ENCODE assay signal across 1 cellular context in genomic region chr16:49844399-49844798, GRCh38.
TF ChIP-seq lines count a peak whose summit lies in the region.

No MANE protein-coding gene starts in this region.

TF ChIP-seq in GM23338, 12 proteins besides CTCF, POLR2A, EP300 and RAD21:
- TF ChIP-seq, protein P1, sequence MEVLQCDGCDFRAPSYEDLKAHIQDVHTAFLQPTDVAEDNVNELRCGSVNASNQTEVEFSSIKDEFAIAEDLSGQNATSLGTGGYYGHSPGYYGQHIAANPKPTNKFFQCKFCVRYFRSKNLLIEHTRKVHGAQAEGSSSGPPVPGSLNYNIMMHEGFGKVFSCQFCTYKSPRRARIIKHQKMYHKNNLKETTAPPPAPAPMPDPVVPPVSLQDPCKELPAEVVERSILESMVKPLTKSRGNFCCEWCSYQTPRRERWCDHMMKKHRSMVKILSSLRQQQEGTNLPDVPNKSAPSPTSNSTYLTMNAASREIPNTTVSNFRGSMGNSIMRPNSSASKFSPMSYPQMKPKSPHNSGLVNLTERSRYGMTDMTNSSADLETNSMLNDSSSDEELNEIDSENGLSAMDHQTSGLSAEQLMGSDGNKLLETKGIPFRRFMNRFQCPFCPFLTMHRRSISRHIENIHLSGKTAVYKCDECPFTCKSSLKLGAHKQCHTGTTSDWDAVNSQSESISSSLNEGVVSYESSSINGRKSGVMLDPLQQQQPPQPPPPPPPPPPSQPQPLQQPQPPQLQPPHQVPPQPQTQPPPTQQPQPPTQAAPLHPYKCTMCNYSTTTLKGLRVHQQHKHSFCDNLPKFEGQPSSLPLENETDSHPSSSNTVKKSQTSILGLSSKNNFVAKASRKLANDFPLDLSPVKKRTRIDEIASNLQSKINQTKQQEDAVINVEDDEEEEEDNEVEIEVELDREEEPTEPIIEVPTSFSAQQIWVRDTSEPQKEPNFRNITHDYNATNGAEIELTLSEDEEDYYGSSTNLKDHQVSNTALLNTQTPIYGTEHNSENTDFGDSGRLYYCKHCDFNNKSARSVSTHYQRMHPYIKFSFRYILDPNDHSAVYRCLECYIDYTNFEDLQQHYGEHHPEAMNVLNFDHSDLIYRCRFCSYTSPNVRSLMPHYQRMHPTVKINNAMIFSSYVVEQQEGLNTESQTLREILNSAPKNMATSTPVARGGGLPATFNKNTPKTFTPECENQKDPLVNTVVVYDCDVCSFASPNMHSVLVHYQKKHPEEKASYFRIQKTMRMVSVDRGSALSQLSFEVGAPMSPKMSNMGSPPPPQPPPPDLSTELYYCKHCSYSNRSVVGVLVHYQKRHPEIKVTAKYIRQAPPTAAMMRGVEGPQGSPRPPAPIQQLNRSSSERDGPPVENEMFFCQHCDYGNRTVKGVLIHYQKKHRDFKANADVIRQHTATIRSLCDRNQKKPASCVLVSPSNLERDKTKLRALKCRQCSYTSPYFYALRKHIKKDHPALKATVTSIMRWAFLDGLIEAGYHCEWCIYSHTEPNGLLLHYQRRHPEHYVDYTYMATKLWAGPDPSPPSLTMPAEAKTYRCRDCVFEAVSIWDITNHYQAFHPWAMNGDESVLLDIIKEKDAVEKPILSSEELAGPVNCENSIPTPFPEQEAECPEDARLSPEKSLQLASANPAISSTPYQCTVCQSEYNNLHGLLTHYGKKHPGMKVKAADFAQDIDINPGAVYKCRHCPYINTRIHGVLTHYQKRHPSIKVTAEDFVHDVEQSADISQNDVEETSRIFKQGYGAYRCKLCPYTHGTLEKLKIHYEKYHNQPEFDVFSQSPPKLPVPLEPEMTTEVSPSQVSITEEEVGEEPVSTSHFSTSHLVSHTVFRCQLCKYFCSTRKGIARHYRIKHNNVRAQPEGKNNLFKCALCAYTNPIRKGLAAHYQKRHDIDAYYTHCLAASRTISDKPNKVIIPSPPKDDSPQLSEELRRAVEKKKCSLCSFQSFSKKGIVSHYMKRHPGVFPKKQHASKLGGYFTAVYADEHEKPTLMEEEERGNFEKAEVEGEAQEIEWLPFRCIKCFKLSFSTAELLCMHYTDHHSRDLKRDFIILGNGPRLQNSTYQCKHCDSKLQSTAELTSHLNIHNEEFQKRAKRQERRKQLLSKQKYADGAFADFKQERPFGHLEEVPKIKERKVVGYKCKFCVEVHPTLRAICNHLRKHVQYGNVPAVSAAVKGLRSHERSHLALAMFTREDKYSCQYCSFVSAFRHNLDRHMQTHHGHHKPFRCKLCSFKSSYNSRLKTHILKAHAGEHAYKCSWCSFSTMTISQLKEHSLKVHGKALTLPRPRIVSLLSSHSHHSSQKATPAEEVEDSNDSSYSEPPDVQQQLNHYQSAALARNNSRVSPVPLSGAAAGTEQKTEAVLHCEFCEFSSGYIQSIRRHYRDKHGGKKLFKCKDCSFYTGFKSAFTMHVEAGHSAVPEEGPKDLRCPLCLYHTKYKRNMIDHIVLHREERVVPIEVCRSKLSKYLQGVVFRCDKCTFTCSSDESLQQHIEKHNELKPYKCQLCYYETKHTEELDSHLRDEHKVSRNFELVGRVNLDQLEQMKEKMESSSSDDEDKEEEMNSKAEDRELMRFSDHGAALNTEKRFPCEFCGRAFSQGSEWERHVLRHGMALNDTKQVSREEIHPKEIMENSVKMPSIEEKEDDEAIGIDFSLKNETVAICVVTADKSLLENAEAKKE (CRISPR knock-in tag; IDR thresholded peaks at IDR 0.05) = no peak
- TF ChIP-seq EZH2 (IDR thresholded peaks at IDR 0.05; ENCODE audit: low read depth, unreplicated experiment) = no peak
- no peak for TF ChIP-seq ZNF114 (CRISPR knock-in tag; IDR thresholded peaks at IDR 0.05)
- TF ChIP-seq STAT1 (IDR thresholded peaks at IDR 0.05; ENCODE audit: unreplicated experiment) = no peak
- TF ChIP-seq, protein P2, sequence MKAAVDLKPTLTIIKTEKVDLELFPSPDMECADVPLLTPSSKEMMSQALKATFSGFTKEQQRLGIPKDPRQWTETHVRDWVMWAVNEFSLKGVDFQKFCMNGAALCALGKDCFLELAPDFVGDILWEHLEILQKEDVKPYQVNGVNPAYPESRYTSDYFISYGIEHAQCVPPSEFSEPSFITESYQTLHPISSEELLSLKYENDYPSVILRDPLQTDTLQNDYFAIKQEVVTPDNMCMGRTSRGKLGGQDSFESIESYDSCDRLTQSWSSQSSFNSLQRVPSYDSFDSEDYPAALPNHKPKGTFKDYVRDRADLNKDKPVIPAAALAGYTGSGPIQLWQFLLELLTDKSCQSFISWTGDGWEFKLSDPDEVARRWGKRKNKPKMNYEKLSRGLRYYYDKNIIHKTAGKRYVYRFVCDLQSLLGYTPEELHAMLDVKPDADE (IDR thresholded peaks at IDR 0.05) = no peak
- TF ChIP-seq CREB1 (CRISPR knock-in tag; IDR thresholded peaks at IDR 0.05; ENCODE audit: low read depth) = no peak
- TF ChIP-seq JUNB (IDR thresholded peaks at IDR 0.05; ENCODE audit: unreplicated experiment) = no peak
- no peak for TF ChIP-seq EZH2phosphoT487 (IDR thresholded peaks at IDR 0.05; ENCODE audit: unreplicated experiment)
- no peak for TF ChIP-seq POLR2AphosphoS5 (IDR thresholded peaks at IDR 0.05; ENCODE audit: low read depth)
- TF ChIP-seq, protein P3, sequence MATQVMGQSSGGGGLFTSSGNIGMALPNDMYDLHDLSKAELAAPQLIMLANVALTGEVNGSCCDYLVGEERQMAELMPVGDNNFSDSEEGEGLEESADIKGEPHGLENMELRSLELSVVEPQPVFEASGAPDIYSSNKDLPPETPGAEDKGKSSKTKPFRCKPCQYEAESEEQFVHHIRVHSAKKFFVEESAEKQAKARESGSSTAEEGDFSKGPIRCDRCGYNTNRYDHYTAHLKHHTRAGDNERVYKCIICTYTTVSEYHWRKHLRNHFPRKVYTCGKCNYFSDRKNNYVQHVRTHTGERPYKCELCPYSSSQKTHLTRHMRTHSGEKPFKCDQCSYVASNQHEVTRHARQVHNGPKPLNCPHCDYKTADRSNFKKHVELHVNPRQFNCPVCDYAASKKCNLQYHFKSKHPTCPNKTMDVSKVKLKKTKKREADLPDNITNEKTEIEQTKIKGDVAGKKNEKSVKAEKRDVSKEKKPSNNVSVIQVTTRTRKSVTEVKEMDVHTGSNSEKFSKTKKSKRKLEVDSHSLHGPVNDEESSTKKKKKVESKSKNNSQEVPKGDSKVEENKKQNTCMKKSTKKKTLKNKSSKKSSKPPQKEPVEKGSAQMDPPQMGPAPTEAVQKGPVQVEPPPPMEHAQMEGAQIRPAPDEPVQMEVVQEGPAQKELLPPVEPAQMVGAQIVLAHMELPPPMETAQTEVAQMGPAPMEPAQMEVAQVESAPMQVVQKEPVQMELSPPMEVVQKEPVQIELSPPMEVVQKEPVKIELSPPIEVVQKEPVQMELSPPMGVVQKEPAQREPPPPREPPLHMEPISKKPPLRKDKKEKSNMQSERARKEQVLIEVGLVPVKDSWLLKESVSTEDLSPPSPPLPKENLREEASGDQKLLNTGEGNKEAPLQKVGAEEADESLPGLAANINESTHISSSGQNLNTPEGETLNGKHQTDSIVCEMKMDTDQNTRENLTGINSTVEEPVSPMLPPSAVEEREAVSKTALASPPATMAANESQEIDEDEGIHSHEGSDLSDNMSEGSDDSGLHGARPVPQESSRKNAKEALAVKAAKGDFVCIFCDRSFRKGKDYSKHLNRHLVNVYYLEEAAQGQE (IDR thresholded peaks at IDR 0.05; ENCODE audit: unreplicated experiment) = no peak
- no peak for TF ChIP-seq ZNF331 (CRISPR knock-in tag; IDR thresholded peaks at IDR 0.05; ENCODE audit: low read depth)
- TF ChIP-seq NANOG (IDR thresholded peaks at IDR 0.05; ENCODE audit: borderline replicate concordance) = no peak
